9 cellular contexts compared by ENCODE assay signal in genomic region chr11:100719809-100720221, GRCh38. TPM values are rescaled to one million over a fixed set of nuclear protein-coding genes. Genes with fewer than 3 reads are reported as not detected.
A peak's percentile ranks its signal among the peaks of the same experiment; 100 is the strongest.
DNase-seq lines count a peak whose midpoint lies in the region; ATAC-seq, FAIRE-seq and TF ChIP-seq lines count a peak whose summit lies in the region.
"Had no signal": no experiment of that assay in that cellular context is flagged by ENCODE, and none has a peak within 500 bp of the region (broad histone marks: within the 10 kb centered on the region; RNA-seq: fewer than 3 reads in every experiment).

No MANE protein-coding gene starts in this region.

- DNase-seq in A673 (ENCODE audit: low spot score) (peak; percentile 72), IMR-90 (peak; percentile 79), MCF 10A (ENCODE audit: unreplicated experiment) (peak; percentile 84), keratinocyte (ENCODE audit: low read depth, low spot score) (no peak)

- H3K9me3 ChIP-seq in A673 (ENCODE audit: low read depth, low read length, poor library complexity, severe bottlenecking) = no peaks in the 10 kb centered on the region
- H3K9me3 ChIP-seq in IMR-90 (ENCODE audit: control insufficient read depth, insufficient read depth, low read length) = no peaks in the 10 kb centered on the region
- H3K9me3 ChIP-seq in keratinocyte (ENCODE audit: control insufficient read depth, low read depth, low read length) = no peaks in the 10 kb centered on the region

- in situ Hi-C loops in IMR-90 (cut with MboI; ENCODE audit: low sequenced_read_pairs) = no loop called here

- H2AFZ ChIP-seq in IMR-90 (replicated peaks; ENCODE audit: low read length, poor library complexity) = no peak overlapping the region
- no peak overlapping the region for H2AFZ ChIP-seq in keratinocyte (ENCODE audit: control insufficient read depth, low read length)

- CTCF ChIA-PET in A673 (lab: Charles Lee) (no interaction called here), IMR-90 (lab: Yijun Ruan, JAX) (interaction anchor here (0.7 kb wide), 1 partner anchor 117 kb away, joined by 4 read pairs; no protein-coding TSS in a partner anchor), MCF 10A (lab: Yijun Ruan, JAX) (interaction anchor here (0.6 kb wide), 1 partner anchor 87 kb away, joined by 3 read pairs; no protein-coding TSS in a partner anchor)

- H3K56ac ChIP-seq in IMR-90 (ENCODE audit: extremely low read depth, insufficient read depth, low read length) = no peak overlapping the region

- H4K20me1 ChIP-seq in IMR-90 (ENCODE audit: insufficient read depth, low read length) = peaks cover 7% of the 10 kb centered on the region; the same call in 1 of the 2 replicates
- H4K20me1 ChIP-seq in keratinocyte (ENCODE audit: control insufficient read depth, extremely low read depth, insufficient read depth, low read length) = no peaks in the 10 kb centered on the region

- no peak overlapping the region for H3K4me3 Mint-ChIP-seq in MCF 10A (ENCODE audit: unreplicated experiment)

- H3K4ac ChIP-seq in IMR-90 (ENCODE audit: low read depth, low read length) = no peak overlapping the region

- FAIRE-seq in keratinocyte (lab: Jason Lieb, UNC) = peak; percentile 90
- FAIRE-seq: G401.6 had no signal

- no peaks in the 10 kb centered on the region for H3K79me2 ChIP-seq in keratinocyte (ENCODE audit: control insufficient read depth, insufficient read depth, low read length)

- H2AK9ac ChIP-seq in IMR-90 (replicated peaks; ENCODE audit: low read depth, low read length, poor library complexity) = no peak overlapping the region

- no CpG with 5 or more reads among the region's 3 CpGs for WGBS in IMR-90 (ENCODE audit: extremely low coverage in 2 of 2, insufficient read length in 1 of 2), 2 experiments

- H3K27me3 ChIP-seq in A673 (replicated peaks; ENCODE audit: insufficient read depth, low read depth, low read length, poor library complexity) = no peaks in the 10 kb centered on the region
- H3K27me3 ChIP-seq in IMR-90 (ENCODE audit: control insufficient read depth, insufficient read depth, low read length) = no peaks in the 10 kb centered on the region
- no peaks in the 10 kb centered on the region for H3K27me3 ChIP-seq in keratinocyte (ENCODE audit: control insufficient read depth, extremely low read depth, insufficient read depth, low read length)

- H3K4me2 ChIP-seq in IMR-90 (ENCODE audit: low read depth, low read length) (no peak overlapping the region), keratinocyte (ENCODE audit: control insufficient read depth, extremely low read depth, insufficient read depth, low read depth, low read length) (peak overlapping the region; percentile 14)

- H3K9me1 ChIP-seq in IMR-90 (ENCODE audit: insufficient read depth, low read length) (peaks cover 9% of the 10 kb centered on the region; the same call in 1 of the 2 replicates), keratinocyte (ENCODE audit: control insufficient read depth, extremely low read depth, insufficient read depth, low read length) (no peaks in the 10 kb centered on the region)

- H3K4me1 Mint-ChIP-seq in MCF 10A (ENCODE audit: insufficient read depth, unreplicated experiment) = peaks cover 9% of the 10 kb centered on the region

- H3K18ac ChIP-seq in IMR-90 (ENCODE audit: low read depth, low read length) = no peak overlapping the region

- H3K23ac ChIP-seq in IMR-90 (ENCODE audit: low read depth, low read length) = no peak overlapping the region

- no peak for TF ChIP-seq RAD21 in IMR-90 (IDR thresholded peaks at IDR 0.05; ENCODE audit: low read length)

- peak overlapping the region; percentile 66 for H3K27ac Mint-ChIP-seq in MCF 10A (ENCODE audit: low read depth, unreplicated experiment)

- no peaks in the 10 kb centered on the region for H3K36me3 Mint-ChIP-seq in MCF 10A (ENCODE audit: insufficient read depth, unreplicated experiment)

- no peak overlapping the region for H4K8ac ChIP-seq in IMR-90 (ENCODE audit: low read depth in 2 of 2, low read length in 2 of 2)

- no peak for TF ChIP-seq POLR2A in IMR-90 (IDR thresholded peaks at IDR 0.05; ENCODE audit: low read depth, low read length)

- H3K14ac ChIP-seq in IMR-90 (replicated peaks; ENCODE audit: low read depth, low read length) = no peak overlapping the region

- H3K27ac ChIP-seq in A673 (ENCODE audit: low read depth, low read length, poor library complexity, severe bottlenecking) = no peak overlapping the region
- no peak overlapping the region for H3K27ac ChIP-seq in IMR-90 (ENCODE audit: insufficient read depth, low read length)
- no peak overlapping the region for H3K27ac ChIP-seq in keratinocyte (ENCODE audit: control insufficient read depth, insufficient read depth, low read length)
- H3K27ac ChIP-seq in temporal lobe (ENCODE audit: low read depth, low read length) = peak overlapping the region; percentile 37

- no peaks in the 10 kb centered on the region for H3K27me3 Mint-ChIP-seq in MCF 10A (ENCODE audit: insufficient read depth, unreplicated experiment)

- dilution Hi-C loops in IMR-90 (cut with HindIII; ENCODE audit: low sequenced_read_pairs, unreplicated experiment) = no loop called here
- dilution Hi-C loops in keratinocyte (cut with MboI; ENCODE audit: extremely low pct_ligation_motif_present, low sequenced_read_pairs) = no loop called here

- BruUV-seq in A673 (replicated peaks; lab: Mats Ljungman, UMichigan) (no TSS peak), IMR-90 (replicated peaks; lab: Mats Ljungman, UMichigan) (no TSS peak), MCF 10A (replicated peaks; lab: Mats Ljungman, UMichigan) (no TSS peak)

- peaks cover 14 to 26% of the 10 kb centered on the region in 2 experiments; a peak in 3 of 4 replicates for H3K79me1 ChIP-seq in IMR-90 (ENCODE audit: low read depth in 1 of 2, low read length in 2 of 2)

- H3K4me3 ChIP-seq in A673 (ENCODE audit: low read depth, low read length, poor library complexity, severe bottlenecking) (no peak overlapping the region), IMR-90 (ENCODE audit: insufficient read depth, low read depth, low read length) (no peak overlapping the region), keratinocyte (ENCODE audit: control insufficient read depth in 2 of 3, extremely low read depth in 1 of 3, insufficient read depth in 2 of 3, low read depth in 1 of 3, low read length in 3 of 3) (no peak overlapping the region)

- no peak overlapping the region for H2BK20ac ChIP-seq in IMR-90 (ENCODE audit: low read depth, low read length)

- TF ChIP-seq CTCF in A673 (conservative IDR thresholded peaks at IDR 0.05; ENCODE audit: low read depth, low read length) (no peak), IMR-90 (conservative IDR thresholded peaks at IDR 0.05; ENCODE audit: low read depth, low read length) (no peak), MCF 10A (IDR thresholded peaks at IDR 0.05; ENCODE audit: unreplicated experiment) (no peak), keratinocyte (optimal IDR thresholded peaks at IDR 0.05 in 1 of 3, IDR thresholded peaks at IDR 0.05 in 1 of 3, conservative IDR thresholded peaks at IDR 0.05 in 1 of 3; ENCODE audit: extremely low read depth in 1 of 3, insufficient read depth in 2 of 3, low read length in 3 of 3) (no peak)

- H2BK120ac ChIP-seq in IMR-90 (ENCODE audit: low read depth, low read length) = no peak overlapping the region

- no peak overlapping the region for H2BK15ac ChIP-seq in IMR-90 (ENCODE audit: low read depth, low read length)

- H3K4me1 ChIP-seq in A673 (ENCODE audit: insufficient read depth, low read length, poor library complexity, severe bottlenecking) = peaks cover 42% of the 10 kb centered on the region
- peaks cover 4% of the 10 kb centered on the region; the same call in 1 of the 2 replicates for H3K4me1 ChIP-seq in IMR-90 (ENCODE audit: control insufficient read depth, insufficient read depth, low read length)
- H3K4me1 ChIP-seq in keratinocyte (ENCODE audit: control insufficient read depth, extremely low read depth, insufficient read depth, low read length) = peaks cover 11% of the 10 kb centered on the region

- no peak overlapping the region for H4K91ac ChIP-seq in IMR-90 (ENCODE audit: insufficient read depth, low read depth, low read length)

- H2AK5ac ChIP-seq in IMR-90 (ENCODE audit: low read depth, low read length) = peak overlapping the region; percentile 66

- H2BK5ac ChIP-seq in IMR-90 (ENCODE audit: low read depth, low read length, poor library complexity, severe bottlenecking) = no peak overlapping the region

- POLR2A ChIA-PET in A673 (lab: Charles Lee; ENCODE audit: low non-redundant PET) = no interaction called here
- POLR2A ChIA-PET in IMR-90 (lab: Charles Lee; ENCODE audit: unreplicated experiment) = no interaction called here
- POLR2A ChIA-PET in MCF 10A (lab: Yijun Ruan, JAX) = interaction anchor here (0.6 to 1.9 kb wide), 5 partner anchors 13 to 57 kb away, joined by 3 to 6 read pairs (median 3); no protein-coding TSS in a partner anchor

- H3K9ac ChIP-seq in IMR-90 (ENCODE audit: low read depth, low read length) (no peak overlapping the region), keratinocyte (ENCODE audit: control insufficient read depth, extremely low read depth, insufficient read depth, low read length) (no peak overlapping the region)

- no peaks in the 10 kb centered on the region for H3K9me3 Mint-ChIP-seq in MCF 10A (ENCODE audit: unreplicated experiment)

- intact Hi-C loops in A673 (cut with micrococcal nuclease; ENCODE audit: unreplicated experiment) (no loop called here), IMR-90 (cut with micrococcal nuclease) (no loop called here), MCF 10A (cut with micrococcal nuclease) (no loop called here)

- no peak overlapping the region for H4K5ac ChIP-seq in IMR-90 (ENCODE audit: low read depth, low read length)

- H3K36me3 ChIP-seq in A673 (ENCODE audit: insufficient read depth, low read length, poor library complexity, severe bottlenecking) (no peaks in the 10 kb centered on the region), IMR-90 (ENCODE audit: control insufficient read depth, insufficient read depth, low read length) (no peaks in the 10 kb centered on the region), keratinocyte (ENCODE audit: control insufficient read depth in 2 of 2, extremely low read depth in 1 of 2, insufficient read depth in 2 of 2, low read length in 2 of 2) (no peaks in the 10 kb centered on the region)

- ATAC-seq in IMR-90 (ENCODE audit: low read depth) = peak; percentile 85
- ATAC-seq in GM19463 (IDR thresholded peaks at IDR 0.05; ENCODE audit: unreplicated experiment) = no peak
- ATAC-seq in HG03280 (IDR thresholded peaks at IDR 0.05; ENCODE audit: unreplicated experiment) = no peak
- ATAC-seq in HG02840 (IDR thresholded peaks at IDR 0.05; ENCODE audit: low FRiP score, unreplicated experiment) = no peak

RNA-seq across cellular contexts. Expression of gene ARHGAP42, which starts 32.7 kb away (rescaled TPM):
- total RNA-seq in A673 (2021) (8.0 and 8.3 TPM in 2 replicates), IMR-90 (2012; rRNA removed) (7.3 and 8.9 TPM in 2 replicates), MCF 10A (2022) (2.5 and 2.7 TPM in 2 replicates), temporal lobe (7.4 TPM)
- polyA plus RNA-seq in IMR-90 (2012; rRNA removed) (2.8 and 2.9 TPM in 2 replicates), keratinocyte (3.3 to 5.5 TPM (median 4.8 TPM) in 3 replicates)
- polyA plus RNA-seq in IMR-90 (2012; cell fraction: cytosol; rRNA removed) = 0.87 and 1.3 TPM in 2 replicates
- 1.2 and 6.8 TPM in 2 replicates for polyA plus RNA-seq in IMR-90 (2012; cell fraction: nucleus; rRNA removed; ENCODE audit: low replicate concordance)
- polyA plus RNA-seq in keratinocyte (2011; ENCODE audit: low read depth) = 1.3 TPM
- 2.4 and 5.0 TPM in 2 replicates for polyA plus RNA-seq in keratinocyte (2011; cell fraction: cytosol; rRNA removed)
- polyA plus RNA-seq in keratinocyte (2011; cell fraction: nucleus; rRNA removed) = 5.8 and 6.3 TPM in 2 replicates
- polyA plus RNA-seq in keratinocyte (2012; ENCODE audit: low replicate concordance) = 1.2 and 2.5 TPM in 2 replicates
- polyA minus RNA-seq in keratinocyte = 5.7 to 10.5 TPM (median 5.7 TPM) in 3 replicates
- 3.6 TPM for polyA minus RNA-seq in keratinocyte (2011; cell fraction: cytosol; rRNA and poly(A)+ RNA removed)
- polyA minus RNA-seq in keratinocyte (2011; cell fraction: nucleus; rRNA and poly(A)+ RNA removed) = 7.3 and 15.4 TPM in 2 replicates
